ENCODE assay signal across 33 cellular contexts in genomic region chr4:147948336-147948735, GRCh38.
"Had no signal": no experiment of that assay in that cellular context is flagged by ENCODE, and none has a peak within 500 bp of the region (broad histone marks: within the 10 kb centered on the region; RNA-seq: fewer than 3 reads in every experiment).

No MANE protein-coding gene starts in this region.

- H3K4me3 ChIP-seq: adrenal gland, ascending aorta, body of pancreas, breast epithelium, cardiac muscle cell had no signal

- H3K4me1 ChIP-seq: adrenal gland, ascending aorta, body of pancreas, breast epithelium had no signal

- H3K36me3 ChIP-seq: adrenal gland, breast epithelium, cardiac muscle cell had no signal

- H3K27me3 ChIP-seq: adrenal gland, ascending aorta, body of pancreas, brain microvascular endothelial cell, breast epithelium, cardiac muscle cell had no signal

- H3K9me3 ChIP-seq: adrenal gland, body of pancreas, breast epithelium had no signal

- ATAC-seq: activated naive CD4-positive, alpha-beta T cell treated with anti-CD3 and anti-CD28 coated beads, Interleukin-2, amount 50 U/mL, for 72 hours; activated naive CD8-positive, alpha-beta T cell treated with anti-CD3 and anti-CD28 coated beads, Interleukin-2, amount 50 U/mL, for 24 hours; activated T-cell treated with anti-CD3 and anti-CD28 coated beads, Interleukin-2, amount 50 U/mL, for 4 hours; activated T-cell treated with anti-CD3 and anti-CD28 coated beads, Interleukin-2, amount 50 U/mL, for 72 hours; activated T-helper 17 cell treated with anti-CD3 and anti-CD28 coated beads, Interleukin-2, amount 50 U/mL, for 72 hours; body of pancreas had no signal

- DNase-seq: activated effector memory CD4-positive, alpha-beta T cell treated with anti-CD3 and anti-CD28 coated beads, Interleukin-2, amount 50 U/mL, for 16 hours; activated effector memory CD4-positive, alpha-beta T cell treated with Interleukin-2 at 50 U/mL for 16 hours; activated gamma-delta T cell; activated gamma-delta T cell treated with Interleukin-2 at 50 U/mL for 16 hours; activated naive CD4-positive, alpha-beta T cell; activated naive CD4-positive, alpha-beta T cell treated with anti-CD3 and anti-CD28 coated beads for 36 hours; activated naive CD4-positive, alpha-beta T cell treated with anti-CD3 and anti-CD28 coated beads, Interleukin-2, amount 10 ng/mL, durations not matched to agents 7 days and 5 days; activated naive CD4-positive, alpha-beta T cell treated with anti-CD3 and anti-CD28 coated beads, Interleukin-2, amount 50 U/mL, for 16 hours; activated naive CD4-positive, alpha-beta T cell treated with Interleukin-2 at 50 U/mL for 16 hours; activated naive CD8-positive, alpha-beta T cell treated with anti-CD3 and anti-CD28 coated beads for 36 hours; activated naive CD8-positive, alpha-beta T cell treated with anti-CD3 and anti-CD28 coated beads, Interleukin-2, amount 10 ng/mL, durations not matched to agents 7 days and 5 days; activated naive CD8-positive, alpha-beta T cell treated with anti-CD3 and anti-CD28 coated beads, Interleukin-2, amount 50 U/mL, for 24 hours; activated T-cell treated with anti-CD3 and anti-CD28 coated beads, Interleukin-2, amount 50 U/mL, for 24 hours; activated T-cell treated with anti-CD3 and anti-CD28 coated beads, Interleukin-2, amount 50 U/mL, for 4 hours; activated T-cell treated with anti-CD3 and anti-CD28 coated beads, Interleukin-2, amount 50 U/mL, for 48 hours; activated T-cell treated with anti-CD3 and anti-CD28 coated beads, Interleukin-2, amount 50 U/mL, for 72 hours; adrenal gland; amniotic stem cell; amygdala; anterior cingulate cortex; aorta; body of pancreas; brain microvascular endothelial cell; caudate nucleus; central memory CD4-positive, alpha-beta T cell; cerebellar nuclear complex had no signal

- FAIRE-seq: astrocyte, bronchial epithelial cell had no signal

- H3K27ac ChIP-seq: adrenal gland, ascending aorta, body of pancreas, brain microvascular endothelial cell, breast epithelium, cardiac muscle cell had no signal
